Comparison of ENCODE assay signal across 11 cellular contexts in the genomic region with DNA sequence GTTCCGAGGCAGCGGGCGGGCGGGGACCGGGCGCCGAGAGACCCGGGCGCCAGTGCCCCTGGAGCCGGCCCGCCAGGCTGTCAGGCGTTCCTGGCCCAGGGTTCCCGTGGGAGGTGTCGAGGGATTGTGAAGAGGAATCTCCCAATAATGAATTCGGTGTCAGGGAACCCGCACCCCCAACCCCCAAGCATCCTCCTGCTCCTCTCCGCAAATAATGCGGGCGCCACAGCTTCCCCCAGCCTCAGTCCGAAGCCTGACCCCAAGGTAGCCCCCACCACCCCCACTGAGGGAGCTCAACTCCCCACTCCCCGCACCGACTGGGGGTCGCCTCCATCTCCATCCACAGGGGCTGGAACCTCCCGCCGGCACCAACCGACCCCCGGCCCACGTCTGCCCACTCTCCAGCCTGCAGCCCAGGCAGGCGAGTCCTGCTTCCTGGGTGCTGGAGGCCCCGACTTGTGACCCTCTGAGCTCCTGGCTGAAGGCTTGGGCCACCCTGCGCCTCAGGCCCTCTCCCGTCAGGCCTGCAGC. TPM values are rescaled to one million over a fixed set of nuclear protein-coding genes. Genes with fewer than 3 reads are reported as not detected.
A peak's percentile ranks its signal among the peaks of the same experiment; 100 is the strongest.
DNase-seq lines count a peak whose midpoint lies in the region; ATAC-seq, FAIRE-seq and TF ChIP-seq lines count a peak whose summit lies in the region.
"Had no signal": no experiment of that assay in that cellular context is flagged by ENCODE, and none has a peak within 500 bp of the region (broad histone marks: within the 10 kb centered on the region; RNA-seq: fewer than 3 reads in every experiment).

No MANE protein-coding gene starts in this region.

- H3K9ac ChIP-seq in BLaER1 treated with 17β-estradiol and CSF1 and Interleukin-3, amounts not matched to agents 10 nM and 100 nM, result peak overlapping the region in 9 of 11 experiments; percentile 42 to 73 (median 60); a peak in 14 of 22 replicates
- no peak overlapping the region for H3K9ac ChIP-seq in HUES6 (ENCODE audit: low read length)

- peak overlapping the region in 1 of 11 experiments; percentile 26; a peak in 1 of 22 replicates for H3K27ac ChIP-seq in BLaER1 treated with 17β-estradiol and CSF1 and Interleukin-3, amounts not matched to agents 10 nM and 100 nM
- H3K27ac ChIP-seq in HUES6 (ENCODE audit: low read depth, low read length), result no peak overlapping the region
- H3K27ac ChIP-seq: esophagus squamous epithelium had no signal

- peaks cover 0 to 44% (median 20%) of the 10 kb centered on the region in 11 experiments; a peak in 17 of 22 replicates for H4K20me1 ChIP-seq in BLaER1 treated with 17β-estradiol and CSF1 and Interleukin-3, amounts not matched to agents 10 nM and 100 nM

- H3K4me3 ChIP-seq in BLaER1 treated with 17β-estradiol and CSF1 and Interleukin-3, amounts not matched to agents 10 nM and 100 nM, result peak overlapping the region; percentile 40 to 68 (median 54)
- H3K4me3 ChIP-seq in HUES6 (ENCODE audit: low read depth, low read length), result peak overlapping the region; percentile 47

- H3K36me3 Mint-ChIP-seq in dendritic cell treated with granulocyte-macrophage colony-stimulating factor and Interleukin-4, amounts not matched to agents 40 ng/mL and 50 ng/mL, for 4 days (ENCODE audit: low read depth), result no peaks in the 10 kb centered on the region
- H3K36me3 Mint-ChIP-seq in neural crest cell (ENCODE audit: low read depth), result no peaks in the 10 kb centered on the region

- peaks cover 66 to 85% (median 79%) of the 10 kb centered on the region in 11 experiments for H3K27me3 ChIP-seq in BLaER1 treated with 17β-estradiol and CSF1 and Interleukin-3, amounts not matched to agents 10 nM and 100 nM
- peaks cover 62% of the 10 kb centered on the region for H3K27me3 ChIP-seq in HUES6 (ENCODE audit: control insufficient read depth, insufficient read depth, low read length)

- H3K4me1 Mint-ChIP-seq in dendritic cell treated with granulocyte-macrophage colony-stimulating factor and Interleukin-4, amounts not matched to agents 40 ng/mL and 50 ng/mL, for 4 days (ENCODE audit: low read depth), result no peaks in the 10 kb centered on the region
- H3K4me1 Mint-ChIP-seq in neural crest cell, result peaks cover 10% of the 10 kb centered on the region

- peak overlapping the region; percentile 70 to 79 (median 76) for H3K4me2 ChIP-seq in BLaER1 treated with 17β-estradiol and CSF1 and Interleukin-3, amounts not matched to agents 10 nM and 100 nM

- no peaks in the 10 kb centered on the region for H3K9me3 ChIP-seq in BLaER1 treated with 17β-estradiol and CSF1 and Interleukin-3, amounts not matched to agents 10 nM and 100 nM (replicated peaks in 1 of 11)
- no peaks in the 10 kb centered on the region for H3K9me3 ChIP-seq in HUES6 (ENCODE audit: control insufficient read depth, insufficient read depth, low read depth, low read length)
- H3K9me3 ChIP-seq: esophagus squamous epithelium had no signal

- intact Hi-C loops in dendritic cell treated with granulocyte-macrophage colony-stimulating factor and Interleukin-4, amounts not matched to agents 40 ng/mL and 50 ng/mL, for 4 days (cut with micrococcal nuclease), result no loop called here

- TF ChIP-seq CTCF in neural crest cell (conservative IDR thresholded peaks at IDR 0.05), result no peak

- H3K9me3 Mint-ChIP-seq in dendritic cell treated with granulocyte-macrophage colony-stimulating factor and Interleukin-4, amounts not matched to agents 40 ng/mL and 50 ng/mL, for 4 days, result no peaks in the 10 kb centered on the region
- no peaks in the 10 kb centered on the region for H3K9me3 Mint-ChIP-seq in neural crest cell

- peak overlapping the region; percentile 68 for H3K4me3 Mint-ChIP-seq in dendritic cell treated with granulocyte-macrophage colony-stimulating factor and Interleukin-4, amounts not matched to agents 40 ng/mL and 50 ng/mL, for 4 days
- peak overlapping the region; percentile 81 for H3K4me3 Mint-ChIP-seq in neural crest cell

- no peaks in the 10 kb centered on the region for H3K36me3 ChIP-seq in BLaER1 treated with 17β-estradiol and CSF1 and Interleukin-3, amounts not matched to agents 10 nM and 100 nM
- no peaks in the 10 kb centered on the region for H3K36me3 ChIP-seq in HUES6 (ENCODE audit: control insufficient read depth, insufficient read depth, low read length)
- H3K36me3 ChIP-seq: esophagus squamous epithelium had no signal

- H3K27me3 Mint-ChIP-seq in dendritic cell treated with granulocyte-macrophage colony-stimulating factor and Interleukin-4, amounts not matched to agents 40 ng/mL and 50 ng/mL, for 4 days, result peaks cover 79% of the 10 kb centered on the region
- peaks cover 29% of the 10 kb centered on the region for H3K27me3 Mint-ChIP-seq in neural crest cell (ENCODE audit: low read depth)

- no peak overlapping the region for H3K27ac Mint-ChIP-seq in dendritic cell treated with granulocyte-macrophage colony-stimulating factor and Interleukin-4, amounts not matched to agents 40 ng/mL and 50 ng/mL, for 4 days
- H3K27ac Mint-ChIP-seq in neural crest cell (ENCODE audit: unreplicated experiment), result no peak overlapping the region

- H3K4me1 ChIP-seq in BLaER1 treated with 17β-estradiol and CSF1 and Interleukin-3, amounts not matched to agents 10 nM and 100 nM, result peaks cover 10 to 27% (median 16%) of the 10 kb centered on the region in 10 experiments; a peak in 17 of 20 replicates
- no peaks in the 10 kb centered on the region for H3K4me1 ChIP-seq in HUES6 (ENCODE audit: control insufficient read depth, insufficient read depth, low read length)

- ATAC-seq in GM21360 (IDR thresholded peaks at IDR 0.05; ENCODE audit: unreplicated experiment) (no peak), HG03571 (IDR thresholded peaks at IDR 0.05; ENCODE audit: unreplicated experiment) (no peak)

- DNase-seq in neural crest cell (ENCODE audit: low read depth, low spot score) (no peak), NCI-H1092 treated with DMSO at 0.1 percent for 48 hours (lab: John Stamatoyannopoulos, UW) (no peak), RCC 7860 (ENCODE audit: low spot score) (no peak)
- DNase-seq: esophagus squamous epithelium, NCI-H2107, Right ventricle myocardium superior had no signal

- FAIRE-seq in RCC 7860 (lab: Jason Lieb, UNC), result no peak

RNA-seq across cellular contexts. Expression of a gene that starts 0.6 kb away (rescaled TPM):
- 18.9 and 20.2 TPM in 2 replicates for total RNA-seq in neural crest cell

RNA-seq across cellular contexts. Expression of a gene that starts 8.2 kb away (rescaled TPM):
- total RNA-seq in neural crest cell, result 68.1 and 69.2 TPM in 2 replicates

RNA-seq across cellular contexts. Expression of a gene that starts 13.6 kb away (rescaled TPM):
- total RNA-seq in neural crest cell, result 31.2 and 32.0 TPM in 2 replicates

RNA-seq across cellular contexts. Expression of a gene that starts 17.6 kb away (rescaled TPM):
- 47.3 and 50.2 TPM in 2 replicates for total RNA-seq in neural crest cell

RNA-seq across cellular contexts. Expression of a gene that starts 26.3 kb away (rescaled TPM):
- total RNA-seq in neural crest cell, result 37.5 and 38.9 TPM in 2 replicates
